In the genomic region with DNA sequence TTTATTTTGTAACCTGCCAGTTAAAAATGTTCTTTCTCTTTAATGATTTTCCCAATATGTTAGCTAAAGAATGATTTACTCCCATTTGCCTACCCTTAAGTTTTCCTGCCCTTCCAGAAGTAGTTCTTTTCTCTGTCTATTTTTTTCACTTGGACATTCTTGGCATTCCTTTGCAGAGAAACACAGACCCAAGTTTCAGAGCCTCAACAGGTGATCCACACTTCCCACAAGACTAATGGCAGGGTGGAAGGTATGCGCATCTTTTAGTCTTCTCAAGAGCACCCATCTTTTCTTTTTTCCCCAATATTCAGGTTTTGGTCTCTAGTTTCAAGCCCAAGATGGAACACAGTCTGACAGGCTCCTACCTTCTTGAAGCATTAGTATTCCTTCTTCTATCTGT, we compare ENCODE assay signal across 1 cellular context.
TF ChIP-seq lines count a peak whose summit lies in the region.

No MANE protein-coding gene starts in this region.

TF ChIP-seq in GM23338, 12 proteins besides CTCF, POLR2A, EP300 and RAD21 (continued from another document):
- TF ChIP-seq, protein P1, sequence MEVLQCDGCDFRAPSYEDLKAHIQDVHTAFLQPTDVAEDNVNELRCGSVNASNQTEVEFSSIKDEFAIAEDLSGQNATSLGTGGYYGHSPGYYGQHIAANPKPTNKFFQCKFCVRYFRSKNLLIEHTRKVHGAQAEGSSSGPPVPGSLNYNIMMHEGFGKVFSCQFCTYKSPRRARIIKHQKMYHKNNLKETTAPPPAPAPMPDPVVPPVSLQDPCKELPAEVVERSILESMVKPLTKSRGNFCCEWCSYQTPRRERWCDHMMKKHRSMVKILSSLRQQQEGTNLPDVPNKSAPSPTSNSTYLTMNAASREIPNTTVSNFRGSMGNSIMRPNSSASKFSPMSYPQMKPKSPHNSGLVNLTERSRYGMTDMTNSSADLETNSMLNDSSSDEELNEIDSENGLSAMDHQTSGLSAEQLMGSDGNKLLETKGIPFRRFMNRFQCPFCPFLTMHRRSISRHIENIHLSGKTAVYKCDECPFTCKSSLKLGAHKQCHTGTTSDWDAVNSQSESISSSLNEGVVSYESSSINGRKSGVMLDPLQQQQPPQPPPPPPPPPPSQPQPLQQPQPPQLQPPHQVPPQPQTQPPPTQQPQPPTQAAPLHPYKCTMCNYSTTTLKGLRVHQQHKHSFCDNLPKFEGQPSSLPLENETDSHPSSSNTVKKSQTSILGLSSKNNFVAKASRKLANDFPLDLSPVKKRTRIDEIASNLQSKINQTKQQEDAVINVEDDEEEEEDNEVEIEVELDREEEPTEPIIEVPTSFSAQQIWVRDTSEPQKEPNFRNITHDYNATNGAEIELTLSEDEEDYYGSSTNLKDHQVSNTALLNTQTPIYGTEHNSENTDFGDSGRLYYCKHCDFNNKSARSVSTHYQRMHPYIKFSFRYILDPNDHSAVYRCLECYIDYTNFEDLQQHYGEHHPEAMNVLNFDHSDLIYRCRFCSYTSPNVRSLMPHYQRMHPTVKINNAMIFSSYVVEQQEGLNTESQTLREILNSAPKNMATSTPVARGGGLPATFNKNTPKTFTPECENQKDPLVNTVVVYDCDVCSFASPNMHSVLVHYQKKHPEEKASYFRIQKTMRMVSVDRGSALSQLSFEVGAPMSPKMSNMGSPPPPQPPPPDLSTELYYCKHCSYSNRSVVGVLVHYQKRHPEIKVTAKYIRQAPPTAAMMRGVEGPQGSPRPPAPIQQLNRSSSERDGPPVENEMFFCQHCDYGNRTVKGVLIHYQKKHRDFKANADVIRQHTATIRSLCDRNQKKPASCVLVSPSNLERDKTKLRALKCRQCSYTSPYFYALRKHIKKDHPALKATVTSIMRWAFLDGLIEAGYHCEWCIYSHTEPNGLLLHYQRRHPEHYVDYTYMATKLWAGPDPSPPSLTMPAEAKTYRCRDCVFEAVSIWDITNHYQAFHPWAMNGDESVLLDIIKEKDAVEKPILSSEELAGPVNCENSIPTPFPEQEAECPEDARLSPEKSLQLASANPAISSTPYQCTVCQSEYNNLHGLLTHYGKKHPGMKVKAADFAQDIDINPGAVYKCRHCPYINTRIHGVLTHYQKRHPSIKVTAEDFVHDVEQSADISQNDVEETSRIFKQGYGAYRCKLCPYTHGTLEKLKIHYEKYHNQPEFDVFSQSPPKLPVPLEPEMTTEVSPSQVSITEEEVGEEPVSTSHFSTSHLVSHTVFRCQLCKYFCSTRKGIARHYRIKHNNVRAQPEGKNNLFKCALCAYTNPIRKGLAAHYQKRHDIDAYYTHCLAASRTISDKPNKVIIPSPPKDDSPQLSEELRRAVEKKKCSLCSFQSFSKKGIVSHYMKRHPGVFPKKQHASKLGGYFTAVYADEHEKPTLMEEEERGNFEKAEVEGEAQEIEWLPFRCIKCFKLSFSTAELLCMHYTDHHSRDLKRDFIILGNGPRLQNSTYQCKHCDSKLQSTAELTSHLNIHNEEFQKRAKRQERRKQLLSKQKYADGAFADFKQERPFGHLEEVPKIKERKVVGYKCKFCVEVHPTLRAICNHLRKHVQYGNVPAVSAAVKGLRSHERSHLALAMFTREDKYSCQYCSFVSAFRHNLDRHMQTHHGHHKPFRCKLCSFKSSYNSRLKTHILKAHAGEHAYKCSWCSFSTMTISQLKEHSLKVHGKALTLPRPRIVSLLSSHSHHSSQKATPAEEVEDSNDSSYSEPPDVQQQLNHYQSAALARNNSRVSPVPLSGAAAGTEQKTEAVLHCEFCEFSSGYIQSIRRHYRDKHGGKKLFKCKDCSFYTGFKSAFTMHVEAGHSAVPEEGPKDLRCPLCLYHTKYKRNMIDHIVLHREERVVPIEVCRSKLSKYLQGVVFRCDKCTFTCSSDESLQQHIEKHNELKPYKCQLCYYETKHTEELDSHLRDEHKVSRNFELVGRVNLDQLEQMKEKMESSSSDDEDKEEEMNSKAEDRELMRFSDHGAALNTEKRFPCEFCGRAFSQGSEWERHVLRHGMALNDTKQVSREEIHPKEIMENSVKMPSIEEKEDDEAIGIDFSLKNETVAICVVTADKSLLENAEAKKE (CRISPR knock-in tag; IDR thresholded peaks at IDR 0.05): peak; percentile 92
